Comparison of ENCODE assay signal across 1 cellular context in genomic region chr1:94592566-94592920, GRCh38.
TF ChIP-seq lines count a peak whose summit lies in the region.

No MANE protein-coding gene starts in this region.

TF ChIP-seq in WTC11, 78 proteins besides CTCF, POLR2A, EP300 and RAD21 (continued from another document):
- TF ChIP-seq ATF1 (CRISPR knock-in tag; IDR thresholded peaks at IDR 0.05) (no peak), STAT6 (CRISPR knock-in tag; conservative IDR thresholded peaks at IDR 0.05; ENCODE audit: low read depth) (no peak), ESRRA (CRISPR knock-in tag; IDR thresholded peaks at IDR 0.05; ENCODE audit: borderline replicate concordance) (no peak), TEAD4 (CRISPR knock-in tag; IDR thresholded peaks at IDR 0.05) (no peak)
